ENCODE assay signal across 1 cellular context in genomic region chr7:149261829-149262617, GRCh38.
TF ChIP-seq lines count a peak whose summit lies in the region.

Gene ZNF783, plus strand, starts transcription at chr7:149262196. Its CDS starts 138 bp downstream, at chr7:149262334.

TF ChIP-seq in K562, 482 proteins besides CTCF, POLR2A, EP300 and RAD21 (continued from another document and continues in another):
- TF ChIP-seq FOXM1 (IDR thresholded peaks at IDR 0.05; ENCODE audit: low read depth) (no peak), FOXM1 (CRISPR knock-in tag; IDR thresholded peaks at IDR 0.05; ENCODE audit: low read depth) (peak; percentile 59), ZSCAN29 (IDR thresholded peaks at IDR 0.05) (no peak), NCOA4 (IDR thresholded peaks at IDR 0.05; ENCODE audit: partially characterized antibody) (no peak), BCLAF1 (IDR thresholded peaks at IDR 0.05; ENCODE audit: borderline replicate concordance in 1 of 2, control insufficient read depth in 1 of 2, low read depth in 2 of 2, low read length in 1 of 2) (no peak; a peak in 1 of 4 replicates), ZNF639 (CRISPR knock-in tag; conservative IDR thresholded peaks at IDR 0.05 in 1 of 2, IDR thresholded peaks at IDR 0.05 in 1 of 2) (peak in 1 of 2 experiments; percentile 78; a peak in 2 of 4 replicates), ATF7 (IDR thresholded peaks at IDR 0.05) (peak; percentile 41; the same call in 1 of the 2 replicates), SMAD3 (CRISPR knock-in tag; conservative IDR thresholded peaks at IDR 0.05) (no peak), E4F1 (CRISPR knock-in tag; IDR thresholded peaks at IDR 0.05; ENCODE audit: borderline replicate concordance) (no peak), OTX1 (CRISPR knock-in tag; IDR thresholded peaks at IDR 0.05) (no peak), CBFB (CRISPR knock-in tag; IDR thresholded peaks at IDR 0.05) (no peak), KHSRP (IDR thresholded peaks at IDR 0.05) (no peak), CREB3L1 (IDR thresholded peaks at IDR 0.05; ENCODE audit: borderline replicate concordance, low read depth) (peak; percentile 73), KAT7 (CRISPR knock-in tag; IDR thresholded peaks at IDR 0.05; ENCODE audit: borderline replicate concordance) (peak; percentile 79), NR2F6 (CRISPR knock-in tag; IDR thresholded peaks at IDR 0.05) (no peak), MAZ (CRISPR knock-in tag; conservative IDR thresholded peaks at IDR 0.05 in 1 of 2, IDR thresholded peaks at IDR 0.05 in 1 of 2) (peak; percentile 64 to 72), ZNF644 (tag; IDR thresholded peaks at IDR 0.05; ENCODE audit: low read depth) (no peak), MEF2D (tag; conservative IDR thresholded peaks at IDR 0.05; ENCODE audit: low read depth) (no peak), CHD1 (IDR thresholded peaks at IDR 0.05; ENCODE audit: low read length) (no peak), TEAD2 (tag; IDR thresholded peaks at IDR 0.05) (no peak), CREBBP (IDR thresholded peaks at IDR 0.05; ENCODE audit: low read depth, low read length) (no peak), EWSR1 (IDR thresholded peaks at IDR 0.05; ENCODE audit: borderline replicate concordance, low read depth, partially characterized antibody) (no peak), RREB1 (CRISPR knock-in tag; IDR thresholded peaks at IDR 0.05) (0 out of 2 replicates have a peak, but pooled peaks have one; percentile 63), NR3C1 (CRISPR knock-in tag; IDR thresholded peaks at IDR 0.05) (peak; percentile 79), ZNF124 (CRISPR knock-in tag; IDR thresholded peaks at IDR 0.05) (no peak), FOXA3 (CRISPR knock-in tag; conservative IDR thresholded peaks at IDR 0.05 in 1 of 2, IDR thresholded peaks at IDR 0.05 in 1 of 2) (no peak; a peak in 1 of 4 replicates), ZNF431 (CRISPR knock-in tag; IDR thresholded peaks at IDR 0.05) (peak; percentile 12; the same call in 1 of the 2 replicates), ZNF324 (CRISPR knock-in tag; IDR thresholded peaks at IDR 0.05) (no peak), TSHZ1 (CRISPR knock-in tag; IDR thresholded peaks at IDR 0.05) (no peak), SRSF1 (IDR thresholded peaks at IDR 0.05; ENCODE audit: low read depth, low read length) (no peak), SMAD1 (IDR thresholded peaks at IDR 0.05; ENCODE audit: low read depth, low read length, partially characterized antibody) (no peak), HINFP (tag; conservative IDR thresholded peaks at IDR 0.05; ENCODE audit: low read depth) (no peak)
- TF ChIP-seq, protein P1, sequence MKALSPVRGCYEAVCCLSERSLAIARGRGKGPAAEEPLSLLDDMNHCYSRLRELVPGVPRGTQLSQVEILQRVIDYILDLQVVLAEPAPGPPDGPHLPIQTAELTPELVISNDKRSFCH (CRISPR knock-in tag; IDR thresholded peaks at IDR 0.05): no peak
- TF ChIP-seq, protein P1 (tag; IDR thresholded peaks at IDR 0.05): peak; percentile 67
- TF ChIP-seq, protein P2, sequence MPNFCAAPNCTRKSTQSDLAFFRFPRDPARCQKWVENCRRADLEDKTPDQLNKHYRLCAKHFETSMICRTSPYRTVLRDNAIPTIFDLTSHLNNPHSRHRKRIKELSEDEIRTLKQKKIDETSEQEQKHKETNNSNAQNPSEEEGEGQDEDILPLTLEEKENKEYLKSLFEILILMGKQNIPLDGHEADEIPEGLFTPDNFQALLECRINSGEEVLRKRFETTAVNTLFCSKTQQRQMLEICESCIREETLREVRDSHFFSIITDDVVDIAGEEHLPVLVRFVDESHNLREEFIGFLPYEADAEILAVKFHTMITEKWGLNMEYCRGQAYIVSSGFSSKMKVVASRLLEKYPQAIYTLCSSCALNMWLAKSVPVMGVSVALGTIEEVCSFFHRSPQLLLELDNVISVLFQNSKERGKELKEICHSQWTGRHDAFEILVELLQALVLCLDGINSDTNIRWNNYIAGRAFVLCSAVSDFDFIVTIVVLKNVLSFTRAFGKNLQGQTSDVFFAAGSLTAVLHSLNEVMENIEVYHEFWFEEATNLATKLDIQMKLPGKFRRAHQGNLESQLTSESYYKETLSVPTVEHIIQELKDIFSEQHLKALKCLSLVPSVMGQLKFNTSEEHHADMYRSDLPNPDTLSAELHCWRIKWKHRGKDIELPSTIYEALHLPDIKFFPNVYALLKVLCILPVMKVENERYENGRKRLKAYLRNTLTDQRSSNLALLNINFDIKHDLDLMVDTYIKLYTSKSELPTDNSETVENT (CRISPR knock-in tag; IDR thresholded peaks at IDR 0.05): no peak
